8 cellular contexts compared by ENCODE assay signal in the genomic region with DNA sequence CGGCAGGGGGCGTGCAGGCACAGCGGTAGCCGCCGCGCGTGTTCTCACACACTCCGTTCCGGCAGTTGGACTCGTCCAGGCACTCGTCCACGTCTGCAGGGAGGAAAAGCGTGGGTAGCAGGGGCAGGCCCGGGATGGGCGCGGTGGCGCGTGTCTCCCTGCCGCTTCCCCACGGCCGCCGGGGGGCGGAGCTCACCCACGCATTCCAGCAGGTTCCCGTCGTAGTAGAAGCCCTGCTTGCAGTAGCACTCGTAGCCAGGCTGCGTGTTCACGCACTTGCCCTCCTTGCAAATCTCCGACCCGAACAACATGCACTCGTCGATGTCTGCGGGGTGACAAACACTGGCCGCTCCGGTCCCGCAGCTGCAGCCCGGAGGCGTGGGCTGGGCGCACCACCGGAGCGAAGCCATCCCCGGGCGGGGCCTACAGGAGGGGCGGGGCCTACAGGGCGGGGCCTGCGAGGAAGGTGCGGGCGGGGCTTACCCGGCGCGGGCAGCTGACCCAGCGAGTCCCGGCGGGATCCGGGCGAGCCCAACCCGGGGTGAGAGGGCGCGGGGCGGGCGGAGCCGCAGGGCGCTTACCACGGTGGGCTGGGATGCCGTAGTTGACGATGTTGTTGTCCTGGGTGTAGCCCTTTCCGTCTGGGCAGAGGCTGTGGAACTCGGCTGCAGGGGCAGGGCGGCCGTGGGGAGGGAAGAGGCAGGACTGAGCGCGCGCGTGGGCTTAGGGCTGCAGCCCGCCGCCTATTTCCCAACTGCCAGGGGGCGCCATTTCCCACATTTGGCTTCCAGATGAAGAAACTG. TPM values are rescaled to one million over a fixed set of nuclear protein-coding genes. Genes with fewer than 3 reads are reported as not detected.
DNase-seq lines count a peak whose midpoint lies in the region; ATAC-seq and TF ChIP-seq lines count a peak whose summit lies in the region.

No MANE protein-coding gene starts in this region.

- CTCF ChIA-PET in A673 (lab: Charles Lee) = interaction anchor here (0.5 to 2.1 kb wide), 17 partner anchors 15 to 485 kb away, joined by 3 to 13 read pairs (median 5); a partner anchor contains a TSS

- H3K27ac ChIP-seq in A673 (ENCODE audit: low read depth, low read length, poor library complexity, severe bottlenecking) (peak overlapping the region; percentile 52), cingulate gyrus (ENCODE audit: low read depth, low read length) (peak overlapping the region; percentile 95), left lung (peak overlapping the region; percentile 85 to 88)

- peak overlapping the region; percentile 57 for H3K4me3 ChIP-seq in A673 (ENCODE audit: low read depth, low read length, poor library complexity, severe bottlenecking)
- H3K4me3 ChIP-seq in left lung = peak overlapping the region; percentile 37 to 47

- H3K4me1 ChIP-seq in A673 (ENCODE audit: insufficient read depth, low read length, poor library complexity, severe bottlenecking) (peaks cover 10% of the 10 kb centered on the region), left lung (peaks cover 13 to 31% of the 10 kb centered on the region in 2 donors)

- BruUV-seq in A673 (replicated peaks; lab: Mats Ljungman, UMichigan) = no TSS peak

- ATAC-seq in GM18511 (IDR thresholded peaks at IDR 0.05; ENCODE audit: unreplicated experiment) (peak; percentile 75), HG02981 (IDR thresholded peaks at IDR 0.05; ENCODE audit: unreplicated experiment) (peak; percentile 53), left lung (peak; percentile 94)

- POLR2A ChIA-PET in A673 (lab: Charles Lee; ENCODE audit: low non-redundant PET) = interaction anchor here (0.6 kb wide), 1 partner anchor 35 kb away, joined by 4 read pairs; no protein-coding TSS in a partner anchor

- TF ChIP-seq CTCF in A673 (conservative IDR thresholded peaks at IDR 0.05; ENCODE audit: low read depth, low read length) (peak; percentile 92), left lung (IDR thresholded peaks at IDR 0.05) (peak; percentile 83 to 85)

- intact Hi-C loops in A673 (cut with micrococcal nuclease; ENCODE audit: unreplicated experiment) (loop anchor here (1.0 kb wide), 1 partner anchor 30 kb away; a partner anchor contains a TSS), left lung (cut with DNase I) (loop anchor here in 1 of 2 donors (10.0 kb wide), 1 partner anchor 54 kb away; a partner anchor contains a TSS)

- H3K36me3 ChIP-seq in A673 (ENCODE audit: insufficient read depth, low read length, poor library complexity, severe bottlenecking) = peaks cover 23% of the 10 kb centered on the region
- H3K36me3 ChIP-seq in left lung = peaks cover 0 to 43% of the 10 kb centered on the region in 2 donors

- DNase-seq in A673 (ENCODE audit: low spot score) (peak; percentile 95), NCI-H226 (peak; percentile 81), left lung (peak; percentile 93 to 98)
- DNase-seq in activated CD4-positive, alpha-beta T cell treated with anti-CD3 and anti-CD28 coated beads for 48 hours = peak; percentile 92
- DNase-seq in stimulated activated CD4-positive, alpha-beta T cell treated with anti-CD3 and anti-CD28 coated beads, Interleukin-2, amount 100 ng/mL, for 48 hours = peak; percentile 84 to 93

- H3K9me3 ChIP-seq in A673 (ENCODE audit: low read depth, low read length, poor library complexity, severe bottlenecking) (no peaks in the 10 kb centered on the region), left lung (no peaks in the 10 kb centered on the region)

- H3K27me3 ChIP-seq in A673 (replicated peaks; ENCODE audit: insufficient read depth, low read depth, low read length, poor library complexity) (no peaks in the 10 kb centered on the region), left lung (no peaks in the 10 kb centered on the region)

RNA-seq across cellular contexts. Expression of a gene that starts 15.6 kb away (rescaled TPM):
- total RNA-seq in A673 (2021) (90.6 and 95.7 TPM in 2 replicates), left lung (10 to 100 TPM; 81.2 to 82.5 TPM)

RNA-seq across cellular contexts. Expression of a gene that starts 17.7 kb away (rescaled TPM):
- 92.1 and 123 TPM in 2 replicates for total RNA-seq in A673 (2021)
- 100 to 1,000 TPM in 1 of 2 donors, 10 to 100 TPM in 1; 70.8 to 157 TPM for total RNA-seq in left lung

RNA-seq across cellular contexts. Expression of a gene that starts 29.8 kb away (rescaled TPM):
- total RNA-seq in A673 (2021) (95.4 and 98.9 TPM in 2 replicates), left lung (10 to 100 TPM; 21.7 to 32.3 TPM)

RNA-seq across cellular contexts. Expression of a gene that starts 31.8 kb away (rescaled TPM):
- total RNA-seq in A673 (2021) (79.8 and 88.3 TPM in 2 replicates), left lung (10 to 100 TPM; 47.1 to 57.5 TPM)

RNA-seq across cellular contexts. Expression of a gene that starts 35.4 kb away (rescaled TPM):
- total RNA-seq in A673 (2021) = 29.5 and 40.9 TPM in 2 replicates
- total RNA-seq in left lung = 100 to 1,000 TPM in 1 of 2 donors, 10 to 100 TPM in 1; 57.0 to 133 TPM

Comparison
In these comparisons a context has a peak if more than half of its experiments do, and no peak if none do; other contexts are left out.
1. Peak in every context shown above with its lines: DNase-seq, ATAC-seq, H3K4me3 ChIP-seq and H3K27ac ChIP-seq.